Comparison of ENCODE assay signal across 9 cellular contexts in the genomic region with DNA sequence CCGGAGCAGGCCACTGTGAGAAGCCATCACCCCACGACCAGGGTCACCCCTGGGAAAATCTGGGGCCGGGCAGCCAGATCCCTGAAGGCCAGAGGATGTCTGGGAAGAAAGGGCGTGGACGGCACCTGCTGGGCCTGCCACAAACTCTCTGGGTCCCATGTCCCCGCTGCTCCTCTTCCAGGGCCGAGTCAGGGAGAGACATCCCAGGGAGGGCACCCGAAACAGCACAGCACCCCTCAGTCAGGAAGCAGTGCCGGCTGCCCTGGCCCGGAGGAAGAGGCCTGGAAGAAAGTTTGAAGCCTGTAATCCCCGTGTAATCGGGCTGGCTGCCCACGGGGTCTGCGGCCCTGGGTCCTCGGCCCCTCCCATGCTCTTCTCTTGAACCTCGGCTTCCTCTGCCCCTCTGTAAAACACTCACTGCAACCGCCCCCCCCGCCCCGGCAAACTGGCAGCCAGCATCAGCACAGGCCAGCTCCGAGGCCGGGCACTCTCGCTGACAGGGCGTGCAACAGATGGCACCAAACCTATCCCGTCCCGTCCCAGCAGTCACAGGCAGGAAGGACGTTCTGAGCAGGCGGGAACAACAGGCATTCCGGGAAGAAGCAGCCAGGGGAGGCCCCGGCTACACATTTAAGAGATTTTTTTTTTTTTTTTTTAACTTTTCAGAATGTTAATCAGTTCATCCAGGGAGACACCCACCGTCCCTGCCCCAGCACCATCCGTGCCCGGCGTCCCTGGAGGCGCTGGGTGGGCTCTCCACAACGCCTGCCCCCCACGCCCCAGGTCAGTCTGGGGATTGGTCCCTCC. TPM values are rescaled to one million over a fixed set of nuclear protein-coding genes. Genes with fewer than 3 reads are reported as not detected.
A peak's percentile ranks its signal among the peaks of the same experiment; 100 is the strongest.
DNase-seq lines count a peak whose midpoint lies in the region; ATAC-seq, FAIRE-seq and TF ChIP-seq lines count a peak whose summit lies in the region.
"Had no signal": no experiment of that assay in that cellular context is flagged by ENCODE, and none has a peak within 500 bp of the region (broad histone marks: within the 10 kb centered on the region; RNA-seq: fewer than 3 reads in every experiment).

No MANE protein-coding gene starts in this region.

- H3K4me1 Mint-ChIP-seq in T-cell, result peaks cover 21 to 36% (median 33%) of the 10 kb centered on the region in 3 donors

- TF ChIP-seq POLR2A in GM12891 (IDR thresholded peaks at IDR 0.05; ENCODE audit: low read depth, low read length), result no peak

- peak overlapping the region; percentile 97 for H3K27ac ChIP-seq in muscle layer of colon (ENCODE audit: low read depth, low read length)

- POLR2A ChIA-PET in T-cell (lab: Charles Lee), result no interaction called here

- no peaks in the 10 kb centered on the region for H3K27me3 ChIP-seq in muscle layer of colon (ENCODE audit: control insufficient read depth in 1 of 2, insufficient read depth in 2 of 2, low read length in 2 of 2)

- TF ChIP-seq CTCF in epithelial cell of proximal tubule (conservative IDR thresholded peaks at IDR 0.05; ENCODE audit: low read depth, low read length), result no peak

- H3K4me1 ChIP-seq in muscle layer of colon (ENCODE audit: insufficient read depth, low read length), result peaks cover 24% of the 10 kb centered on the region

- FAIRE-seq in GM12891 (lab: Jason Lieb, UNC), result no peak
- FAIRE-seq: endometrium had no signal

- H3K36me3 ChIP-seq in muscle layer of colon (ENCODE audit: insufficient read depth, low read length), result no peaks in the 10 kb centered on the region

- peaks cover 12% of the 10 kb centered on the region for H3K36me3 Mint-ChIP-seq in T-cell

- H3K27me3 Mint-ChIP-seq in T-cell, result no peaks in the 10 kb centered on the region

- H3K4me3 ChIP-seq in epithelial cell of proximal tubule (ENCODE audit: low read depth, low read length) (peak overlapping the region; percentile 77), muscle layer of colon (ENCODE audit: low read depth in 1 of 2, low read length in 2 of 2) (peak overlapping the region; percentile 45 to 74)

- peak overlapping the region; percentile 83 to 86 (median 83) for H3K4me3 Mint-ChIP-seq in T-cell

- H3K9me3 Mint-ChIP-seq in T-cell, result no peaks in the 10 kb centered on the region

- H3K27ac Mint-ChIP-seq in T-cell, result peak overlapping the region; percentile 88 to 90

- ATAC-seq in T-cell (replicated peaks in 1 of 4) (no peak), HG02571 (IDR thresholded peaks at IDR 0.05; ENCODE audit: unreplicated experiment) (no peak)

- H3K9me3 ChIP-seq in muscle layer of colon (ENCODE audit: low read length), result no peaks in the 10 kb centered on the region

- peak; percentile 5 for DNase-seq in NCI-H1694 treated with DMSO at 0.1 percent for 48 hours (lab: John Stamatoyannopoulos, UW)
- DNase-seq in NCI-H1694 (lab: John Stamatoyannopoulos, UW), result no peak
- DNase-seq in T-cell, result no peak
- no peak for DNase-seq in epithelial cell of proximal tubule (ENCODE audit: low read depth)
- no peak for DNase-seq in activated gamma-delta T cell (lab: John Stamatoyannopoulos, UW)
- DNase-seq in GM12891 (ENCODE audit: insufficient read length, low spot score), result no peak

- peak overlapping the region; percentile 65 for H3K9ac ChIP-seq in muscle layer of colon (ENCODE audit: low read length)

- CTCF ChIA-PET in T-cell (lab: Charles Lee), result no interaction called here

TF ChIP-seq in GM12891, 5 proteins besides CTCF, POLR2A, EP300 and RAD21:
- TF ChIP-seq PAX5 (IDR thresholded peaks at IDR 0.05; ENCODE audit: insufficient read depth, low read length, severe bottlenecking) (no peak), SPI1 (IDR thresholded peaks at IDR 0.05; ENCODE audit: low read depth, low read length) (no peak), POLR2AphosphoS5 (IDR thresholded peaks at IDR 0.05; ENCODE audit: low read depth, low read length) (no peak), TAF1 (IDR thresholded peaks at IDR 0.05; ENCODE audit: low read depth, low read length) (no peak), POU2F2 (IDR thresholded peaks at IDR 0.05; ENCODE audit: low read depth, low read length) (no peak)

RNA-seq across cellular contexts. Expression of a gene that starts 1.5 kb away (rescaled TPM):
- total RNA-seq in T-cell, result 100 to 1,000 TPM in 3 of 5 donors, 10 to 100 TPM in 2; 90.2 to 115 (median 106) TPM
- 56.2 and 66.1 TPM in 2 replicates for total RNA-seq in epithelial cell of proximal tubule
- 9.2 TPM for polyA plus RNA-seq in GM12891 (2012; ENCODE audit: low read depth, missing spikeins)

RNA-seq across cellular contexts. Expression of a gene that starts 33.0 kb away (rescaled TPM):
- total RNA-seq in T-cell (100 to 1,000 TPM in 2 of 5 donors, 10 to 100 TPM in 3; 70.2 to 115 (median 99.5) TPM), epithelial cell of proximal tubule (80.4 and 96.9 TPM in 2 replicates)
- 27.4 TPM for polyA plus RNA-seq in GM12891 (2012; ENCODE audit: low read depth, missing spikeins)
